21 cellular contexts compared by ENCODE assay signal in genomic region chr6:135372758-135373157, GRCh38.
A peak's percentile ranks its signal among the peaks of the same experiment; 100 is the strongest.
DNase-seq lines count a peak whose midpoint lies in the region; ATAC-seq, FAIRE-seq and TF ChIP-seq lines count a peak whose summit lies in the region.
"Had no signal": no experiment of that assay in that cellular context is flagged by ENCODE, and none has a peak within 500 bp of the region (broad histone marks: within the 10 kb centered on the region; RNA-seq: fewer than 3 reads in every experiment).

No MANE protein-coding gene starts in this region.

- ATAC-seq in GM19467 (IDR thresholded peaks at IDR 0.05; ENCODE audit: unreplicated experiment) (no peak), T-cell (replicated peaks in 1 of 4) (no peak), GM18502 (IDR thresholded peaks at IDR 0.05; ENCODE audit: poor library complexity, unreplicated experiment) (no peak)
- ATAC-seq: right lobe of liver; Right ventricle myocardium inferior; stimulated activated memory B cell treated with anti-CD40 and anti-IgM and Interleukin-4, amounts not matched to agents 10 μg/mL and 1 μg/mL and 100 μg/mL, for 72 hours had no signal

- FAIRE-seq in HTR-8/SVneo (lab: Jason Lieb, UNC): peak; percentile 72
- FAIRE-seq: endothelial cell of umbilical vein, kidney had no signal

- no peaks in the 10 kb centered on the region for H3K27me3 ChIP-seq in GM06990 (replicated peaks; ENCODE audit: control insufficient read depth, insufficient read depth, low read length)
- no peaks in the 10 kb centered on the region for H3K27me3 ChIP-seq in brain microvascular endothelial cell (replicated peaks)
- H3K27me3 ChIP-seq: hepatocyte, right lobe of liver had no signal

- H3K4me1 Mint-ChIP-seq in HFFc6 (ENCODE audit: low read depth) (peaks cover 22% of the 10 kb centered on the region), T-cell (no peaks in the 10 kb centered on the region)
- H3K4me1 Mint-ChIP-seq: stimulated activated memory B cell treated with anti-CD40 and anti-IgM and Interleukin-4, amounts not matched to agents 10 μg/mL and 1 μg/mL and 100 μg/mL, for 72 hours had no signal

- no peak overlapping the region for H3K4me3 ChIP-seq in GM06990 (replicated peaks; ENCODE audit: low read depth, low read length)
- no peak overlapping the region for H3K4me3 ChIP-seq in brain microvascular endothelial cell (ENCODE audit: low read depth, low read length)
- H3K4me3 ChIP-seq: hepatocyte, right lobe of liver, thoracic aorta had no signal

- no peak for TF ChIP-seq CTCF in GM06990 (IDR thresholded peaks at IDR 0.05; ENCODE audit: insufficient read depth, low read length, poor library complexity, severe bottlenecking)
- no peak for TF ChIP-seq CTCF in HFFc6 (IDR thresholded peaks at IDR 0.05)
- TF ChIP-seq CTCF in brain microvascular endothelial cell (IDR thresholded peaks at IDR 0.05; ENCODE audit: low read depth, low read length, missing control alignments): no peak

- H3K36me3 Mint-ChIP-seq in HFFc6 (ENCODE audit: low read depth) (peaks cover 24% of the 10 kb centered on the region), T-cell (peaks cover 28% of the 10 kb centered on the region)

- H3K4me3 Mint-ChIP-seq in HFFc6 (no peak overlapping the region), T-cell (no peak overlapping the region)
- H3K4me3 Mint-ChIP-seq: stimulated activated memory B cell treated with anti-CD40 and anti-IgM and Interleukin-4, amounts not matched to agents 10 μg/mL and 1 μg/mL and 100 μg/mL, for 72 hours had no signal

- H3K27ac ChIP-seq in brain microvascular endothelial cell: no peak overlapping the region
- H3K27ac ChIP-seq: hepatocyte, KMS-11, right lobe of liver, thoracic aorta had no signal

- H3K27me3 Mint-ChIP-seq in HFFc6 (ENCODE audit: insufficient read depth) (peaks cover 1% of the 10 kb centered on the region; the same call in 1 of the 2 replicates), T-cell (no peaks in the 10 kb centered on the region)
- H3K27me3 Mint-ChIP-seq: stimulated activated memory B cell treated with anti-CD40 and anti-IgM and Interleukin-4, amounts not matched to agents 10 μg/mL and 1 μg/mL and 100 μg/mL, for 72 hours had no signal

- H3K9me3 Mint-ChIP-seq in HFFc6: peaks cover 6% of the 10 kb centered on the region
- peaks cover 14 to 27% (median 14%) of the 10 kb centered on the region in 3 donors for H3K9me3 Mint-ChIP-seq in T-cell

- H3K36me3 ChIP-seq in GM06990 (ENCODE audit: control insufficient read depth, insufficient read depth, low read length): no peaks in the 10 kb centered on the region
- H3K36me3 ChIP-seq in brain microvascular endothelial cell (replicated peaks): peaks cover 4% of the 10 kb centered on the region
- H3K36me3 ChIP-seq: right lobe of liver, thoracic aorta had no signal

- DNase-seq in GM06990 (ENCODE audit: extremely low read depth, insufficient read length) (peak; percentile 14), HFFc6 (peak; percentile 21), HTR-8/SVneo (ENCODE audit: insufficient read length, low spot score) (no peak), brain microvascular endothelial cell (peak; percentile 9), A172 (ENCODE audit: low spot score) (no peak), T-cell (no peak)
- DNase-seq: activated CD4-positive, alpha-beta T cell treated with anti-CD3 and anti-CD28 coated beads, Interleukin-2, amount 50 U/mL, for 48 hours; activated naive CD4-positive, alpha-beta T cell treated with anti-CD3 and anti-CD28 coated beads, Interleukin-2, amount 50 U/mL, for 16 hours; activated T-cell treated with anti-CD3 and anti-CD28 coated beads, Interleukin-2, amount 50 U/mL, for 1 hour; DMS 273 treated with DMSO at 0.1 percent for 48 hours; kidney; NCI-H1105 treated with DMSO at 0.1 percent for 48 hours; right lobe of liver had no signal

- in situ Hi-C loops in brain microvascular endothelial cell (cut with HindIII; ENCODE audit: low pct_ligation_motif_present, low sequenced_read_pairs): no loop called here

- POLR2A ChIA-PET in T-cell (lab: Charles Lee): no interaction called here

- H3K27ac Mint-ChIP-seq in HFFc6 (peak overlapping the region; percentile 31; the same call in 1 of the 2 replicates), T-cell (no peak overlapping the region)
- H3K27ac Mint-ChIP-seq: stimulated activated memory B cell treated with anti-CD40 and anti-IgM and Interleukin-4, amounts not matched to agents 10 μg/mL and 1 μg/mL and 100 μg/mL, for 72 hours had no signal

- CTCF ChIA-PET in T-cell (lab: Charles Lee): no interaction called here

Comparison
In these comparisons a context has a peak if more than half of its experiments do, and no peak if none do; other contexts are left out.
1. DNase-seq: peak in GM06990 (single experiment), HFFc6 (single experiment) and brain microvascular endothelial cell (single experiment); none in HTR-8/SVneo (single experiment), A172 (single experiment) and T-cell (0 of 34).